Comparison of ENCODE assay signal across 17 cellular contexts in genomic region chr12:20264608-20265114, GRCh38.
DNase-seq lines count a peak whose midpoint lies in the region; ATAC-seq and TF ChIP-seq lines count a peak whose summit lies in the region.
"Had no signal": no experiment of that assay in that cellular context is flagged by ENCODE, and none has a peak within 500 bp of the region (broad histone marks: within the 10 kb centered on the region; RNA-seq: fewer than 3 reads in every experiment).

No MANE protein-coding gene starts in this region.

- H3K79me2 ChIP-seq in GM23338 (replicated peaks; ENCODE audit: insufficient read depth): no peaks in the 10 kb centered on the region

- no peak overlapping the region for H3K27ac Mint-ChIP-seq in GM23338
- H3K27ac Mint-ChIP-seq: IgD-negative memory B cell had no signal

- no peaks in the 10 kb centered on the region for H3K27me3 ChIP-seq in GM23338 (ENCODE audit: insufficient read depth)
- no peaks in the 10 kb centered on the region for H3K27me3 ChIP-seq in NT2/D1 (ENCODE audit: insufficient read depth, insufficient read length)

- no peaks in the 10 kb centered on the region for H3K36me3 ChIP-seq in GM23338 (ENCODE audit: insufficient read depth)
- no peaks in the 10 kb centered on the region for H3K36me3 ChIP-seq in NT2/D1 (ENCODE audit: insufficient read depth, insufficient read length, low read length)
- no peaks in the 10 kb centered on the region for H3K36me3 ChIP-seq in mesodermal cell (ENCODE audit: control insufficient read depth, insufficient read depth, low read length)

- H3K36me3 Mint-ChIP-seq in GM23338 (ENCODE audit: low read depth): no peaks in the 10 kb centered on the region
- H3K36me3 Mint-ChIP-seq: IgD-negative memory B cell had no signal

- no peak for TF ChIP-seq CTCF in GM23338 (conservative IDR thresholded peaks at IDR 0.05; ENCODE audit: low read depth in 2 of 2)
- TF ChIP-seq CTCF in fibroblast of the aortic adventitia (IDR thresholded peaks at IDR 0.05; ENCODE audit: insufficient read depth, low read length): no peak

- no peaks in the 10 kb centered on the region for H3F3A ChIP-seq in GM23338 (replicated peaks; ENCODE audit: low read depth)

- ATAC-seq in GM23338: peak; percentile 100
- no peak for ATAC-seq in HG02840 (IDR thresholded peaks at IDR 0.05; ENCODE audit: low FRiP score, unreplicated experiment)
- ATAC-seq: mucosa of descending colon had no signal

- DNase-seq in GM23338 (ENCODE audit: low spot score) (peak; percentile 92), NT2/D1 (ENCODE audit: low read depth, low spot score) (peak; percentile 99), fibroblast of the aortic adventitia (ENCODE audit: low read depth) (peak; percentile 11), pons (ENCODE audit: low spot score) (no peak), NCI-H1048 (lab: John Stamatoyannopoulos, UW) (no peak), DMS153 treated with DMSO at 0.1 percent for 48 hours (lab: John Stamatoyannopoulos, UW; ENCODE audit: unreplicated experiment) (no peak)
- DNase-seq: activated CD4-positive, CD25-positive, alpha-beta regulatory T cell; activated effector memory CD4-positive, alpha-beta T cell treated with Interleukin-2 at 50 U/mL for 16 hours; AML-193; mucosa of descending colon; NCI-H1092 treated with DMSO at 0.1 percent for 48 hours; NCI-H226; occipital lobe had no signal

- H4K20me1 ChIP-seq in GM23338 (replicated peaks; ENCODE audit: insufficient read depth): no peaks in the 10 kb centered on the region

- H3K27ac ChIP-seq in GM23338 (ENCODE audit: low read depth) (no peak overlapping the region), mesodermal cell (ENCODE audit: low read depth, low read length, severe bottlenecking) (peak overlapping the region; percentile 60)
- H3K27ac ChIP-seq: skin epidermis had no signal

- H3K4me3 ChIP-seq in GM23338 (peak overlapping the region; percentile 9; the same call in 1 of the 2 replicates), NT2/D1 (ENCODE audit: insufficient read length, low read depth) (no peak overlapping the region), fibroblast of the aortic adventitia (ENCODE audit: low read depth, low read length) (no peak overlapping the region), mesodermal cell (ENCODE audit: extremely low read depth, insufficient read depth, low read length, poor library complexity, severe bottlenecking) (no peak overlapping the region)
- H3K4me3 ChIP-seq: mucosa of descending colon, skin epidermis had no signal

- 0% methylated on average over 1 of the region's 1 CpG; no CpG with 5 or more reads in 1 of the 2 experiments for WGBS in mesodermal cell (ENCODE audit: insufficient coverage in 2 of 2), 2 experiments

- no peaks in the 10 kb centered on the region; the same call in 2 of the 3 replicates for H3K9me3 Mint-ChIP-seq in GM23338

- H3K4me3 Mint-ChIP-seq in GM23338: no peak overlapping the region
- H3K4me3 Mint-ChIP-seq: IgD-negative memory B cell had no signal

- H3K4me1 ChIP-seq in GM23338 (ENCODE audit: insufficient read depth) (peaks cover 32% of the 10 kb centered on the region), NT2/D1 (ENCODE audit: insufficient read depth, insufficient read length) (no peaks in the 10 kb centered on the region), mesodermal cell (ENCODE audit: control insufficient read depth, insufficient read depth, low read length, poor library complexity, severe bottlenecking) (peaks cover 8% of the 10 kb centered on the region)

- peak overlapping the region; percentile 31; the same call in 1 of the 2 replicates for H3K4me2 ChIP-seq in GM23338

- peaks cover 7% of the 10 kb centered on the region for H3K27me3 Mint-ChIP-seq in GM23338 (ENCODE audit: insufficient read depth, low read depth, poor library complexity)
- H3K27me3 Mint-ChIP-seq: IgD-negative memory B cell had no signal

- H3K4me1 Mint-ChIP-seq in GM23338: peaks cover 41% of the 10 kb centered on the region
- H3K4me1 Mint-ChIP-seq: IgD-negative memory B cell had no signal

- no peak overlapping the region for H2AFZ ChIP-seq in GM23338

- no peaks in the 10 kb centered on the region for H3K9me2 ChIP-seq in GM23338 (ENCODE audit: insufficient read depth)

- H3K9ac ChIP-seq in NT2/D1 (ENCODE audit: insufficient read length, low read depth): no peak overlapping the region

- H3K9me3 ChIP-seq in NT2/D1 (ENCODE audit: insufficient read depth, low read length) (no peaks in the 10 kb centered on the region), mesodermal cell (ENCODE audit: control insufficient read depth, low read length) (no peaks in the 10 kb centered on the region)
- H3K9me3 ChIP-seq: mucosa of descending colon had no signal

TF ChIP-seq in GM23338, 12 proteins besides CTCF, POLR2A, EP300 and RAD21:
- peak; percentile 69; the same call in 1 of the 2 replicates for TF ChIP-seq ZNF114 (CRISPR knock-in tag; IDR thresholded peaks at IDR 0.05)
- TF ChIP-seq ZNF331 (CRISPR knock-in tag; IDR thresholded peaks at IDR 0.05; ENCODE audit: low read depth): peak; percentile 20; the same call in 1 of the 2 replicates
- TF ChIP-seq POLR2AphosphoS5 (IDR thresholded peaks at IDR 0.05; ENCODE audit: low read depth): peak; percentile 35; the same call in 1 of the 2 replicates
- TF ChIP-seq NANOG (IDR thresholded peaks at IDR 0.05; ENCODE audit: borderline replicate concordance): peak; percentile 98
- no peak for TF ChIP-seq ETS1 (IDR thresholded peaks at IDR 0.05)
- no peak for TF ChIP-seq CREB1 (CRISPR knock-in tag; IDR thresholded peaks at IDR 0.05; ENCODE audit: low read depth)
- peak; percentile 95 for TF ChIP-seq ZNF462 (CRISPR knock-in tag; IDR thresholded peaks at IDR 0.05)

Comparison
In these comparisons a context has a peak if more than half of its experiments do, and no peak if none do; other contexts are left out.
1. DNase-seq: peak in GM23338 (single experiment), NT2/D1 (single experiment) and fibroblast of the aortic adventitia (single experiment); none in pons (single experiment), NCI-H1048 (single experiment) and DMS153 treated with DMSO at 0.1 percent for 48 hours (single experiment).